In genomic region chr16:49977427-49977826, GRCh38 we compare ENCODE assay signal across 34 cellular contexts.
"Had no signal": no experiment of that assay in that cellular context is flagged by ENCODE, and none has a peak within 500 bp of the region (broad histone marks: within the 10 kb centered on the region; RNA-seq: fewer than 3 reads in every experiment).

No MANE protein-coding gene starts in this region.

- DNase-seq: Karpas-422, Kasumi-1, MG63, MM.1S, MV-4-11, NCI-H1048, NCI-H1092, NCI-H1092 treated with DMSO at 0.1 percent for 48 hours, NCI-H1105, NCI-H1105 treated with DMSO at 0.1 percent for 48 hours, NCI-H1417, NCI-H1417 treated with DMSO at 0.1 percent for 48 hours, NCI-H1436, NCI-H1436 treated with DMSO at 0.1 percent for 48 hours, NCI-H146, NCI-H1694, NCI-H1694 treated with DMSO at 0.1 percent for 48 hours, NCI-H187, NCI-H1930, NCI-H2029, NCI-H2029 treated with DMSO at 0.1 percent for 48 hours, NCI-H2081, NCI-H2081 treated with DMSO at 0.1 percent for 48 hours, NCI-H2107, NCI-H2171, NCI-H2171 treated with DMSO at 0.1 percent for 48 hours, NCI-H2227 treated with DMSO at 0.1 percent for 48 hours, NCI-H226, NCI-H345, NCI-H446, NCI-H446 treated with DMSO at 0.1 percent for 48 hours, NCI-H510A, NCI-H510A treated with DMSO at 0.1 percent for 48 hours had no signal

- H3K36me3 ChIP-seq: MG63 had no signal

- H3K9ac ChIP-seq: KMS-11 had no signal

- H3K4me3 ChIP-seq: MG63 had no signal

- H3K27me3 ChIP-seq: MG63 had no signal

- H3K9me3 ChIP-seq: MG63 had no signal

- H3K4me2 ChIP-seq: KMS-11 had no signal

- H3K27ac ChIP-seq: KMS-11 had no signal
